Comparison of ENCODE assay signal across 8 cellular contexts in genomic region chr1:204763773-204764427, GRCh38.
DNase-seq lines count a peak whose midpoint lies in the region; ATAC-seq and TF ChIP-seq lines count a peak whose summit lies in the region.

No MANE protein-coding gene starts in this region.

- H3K27ac Mint-ChIP-seq in MCF 10A (ENCODE audit: low read depth, unreplicated experiment): no peak overlapping the region

- BruUV-seq in MCF 10A (replicated peaks; lab: Mats Ljungman, UMichigan): no TSS peak

- intact Hi-C loops in MCF 10A (cut with micrococcal nuclease): loop anchor here (1.0 to 2.0 kb wide), 2 partner anchors 43 to 198 kb away; no protein-coding TSS in a partner anchor

- peak; percentile 88 for TF ChIP-seq CTCF in VCaP (conservative IDR thresholded peaks at IDR 0.05)
- peak; percentile 98 for TF ChIP-seq CTCF in MCF 10A (IDR thresholded peaks at IDR 0.05; ENCODE audit: unreplicated experiment)

- peak; percentile 78 for ATAC-seq in HG02885 (IDR thresholded peaks at IDR 0.05; ENCODE audit: poor library complexity, unreplicated experiment)
- no peak for ATAC-seq in HG03469 (IDR thresholded peaks at IDR 0.05; ENCODE audit: unreplicated experiment)

- DNase-seq in GM03348 (ENCODE audit: low spot score) (peak; percentile 89), NCI-H2107 treated with DMSO at 0.1 percent for 48 hours (lab: John Stamatoyannopoulos, UW; ENCODE audit: unreplicated experiment) (peak; percentile 50), MCF 10A (ENCODE audit: unreplicated experiment) (peak; percentile 94), inferior parietal cortex (ENCODE audit: extremely low spot score) (peak; percentile 78)
- peak; percentile 44 to 70 for DNase-seq in stimulated activated CD4-positive, alpha-beta T cell treated with anti-CD3 and anti-CD28 coated beads, Interleukin-15, amount 100 ng/mL, for 48 hours (ENCODE audit: low read depth in 2 of 2)

- no peaks in the 10 kb centered on the region for H3K36me3 Mint-ChIP-seq in MCF 10A (ENCODE audit: insufficient read depth, unreplicated experiment)

- POLR2A ChIA-PET in MCF 10A (lab: Yijun Ruan, JAX): interaction anchor here (0.7 to 1.3 kb wide), 7 partner anchors 16 to 257 kb away, joined by 3 to 6 read pairs (median 3); no protein-coding TSS in a partner anchor

- H3K4me3 Mint-ChIP-seq in MCF 10A (ENCODE audit: unreplicated experiment): no peak overlapping the region

- H3K27me3 Mint-ChIP-seq in MCF 10A (ENCODE audit: insufficient read depth, unreplicated experiment): peaks cover 57% of the 10 kb centered on the region

- peaks cover 7% of the 10 kb centered on the region for H3K9me3 Mint-ChIP-seq in MCF 10A (ENCODE audit: unreplicated experiment)

- H3K27ac ChIP-seq in VCaP: no peak overlapping the region

- CTCF ChIA-PET in MCF 10A (lab: Yijun Ruan, JAX): interaction anchor here (0.6 to 7.1 kb wide), 53 partner anchors 8 to 880 kb away, joined by 3 to 104 read pairs (median 3); no protein-coding TSS in a partner anchor

- H3K4me1 Mint-ChIP-seq in MCF 10A (ENCODE audit: insufficient read depth, unreplicated experiment): peaks cover 11% of the 10 kb centered on the region
